Comparison of ENCODE assay signal across 21 cellular contexts in the genomic region with DNA sequence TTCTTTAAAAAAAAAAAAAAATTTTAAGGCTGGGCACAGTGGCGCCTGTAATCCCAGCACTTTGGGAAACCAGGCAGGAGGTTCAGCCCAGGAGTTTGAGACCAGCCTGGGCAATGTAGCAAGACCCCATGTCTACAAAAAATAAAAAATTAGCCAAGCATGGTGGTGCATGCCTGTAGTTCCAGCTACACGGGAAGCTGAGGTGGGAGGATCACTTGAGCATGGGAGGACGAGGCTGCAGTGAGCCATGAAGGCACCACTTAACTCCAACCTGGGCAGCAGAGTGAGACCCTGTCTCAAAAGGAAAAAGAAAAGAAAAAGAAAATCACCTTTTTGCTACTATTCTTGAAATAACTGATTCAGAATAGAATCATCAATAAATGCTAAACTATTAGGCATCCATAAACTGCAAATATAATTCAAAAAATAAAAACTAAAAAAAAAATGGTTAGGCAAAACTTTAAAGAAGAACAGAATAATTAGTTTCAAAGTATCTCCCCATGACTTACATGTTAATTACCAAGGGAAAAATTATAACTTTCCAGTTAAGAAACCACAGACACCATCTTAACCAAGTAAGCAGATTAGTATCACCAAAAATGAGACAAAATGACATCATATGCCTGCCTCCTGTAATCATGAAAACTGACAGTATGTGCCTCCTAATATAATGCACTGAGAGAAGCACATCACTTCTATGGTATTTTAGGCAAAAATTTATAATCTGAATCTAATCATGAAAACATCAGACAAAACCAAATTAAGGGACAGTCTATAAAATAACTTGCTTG.
"Had no signal": no experiment of that assay in that cellular context is flagged by ENCODE, and none has a peak within 500 bp of the region (broad histone marks: within the 10 kb centered on the region; RNA-seq: fewer than 3 reads in every experiment).

No MANE protein-coding gene starts in this region.

- H3K9me3 Mint-ChIP-seq: activated naive CD4-positive, alpha-beta T cell treated with anti-CD3 and anti-CD28 coated beads for 36 hours; brain; central memory CD8-positive, alpha-beta T cell; memory B cell; type B pancreatic cell had no signal

- H3K27me3 Mint-ChIP-seq: brain; central memory CD8-positive, alpha-beta T cell; memory B cell; progenitor cell of endocrine pancreas; type B pancreatic cell had no signal

- H3K4me3 Mint-ChIP-seq: activated naive CD4-positive, alpha-beta T cell treated with anti-CD3 and anti-CD28 coated beads for 36 hours; brain; central memory CD8-positive, alpha-beta T cell; memory B cell; type B pancreatic cell had no signal

- H3K27ac Mint-ChIP-seq: activated naive CD4-positive, alpha-beta T cell treated with anti-CD3 and anti-CD28 coated beads for 36 hours; memory B cell; progenitor cell of endocrine pancreas; type B pancreatic cell had no signal

- H3K27me3 ChIP-seq: left lung, right atrium auricular region had no signal

- H3K4me1 Mint-ChIP-seq: memory B cell had no signal

- ATAC-seq: left lung had no signal

- H3K27ac ChIP-seq: coronary artery, left lung, right atrium auricular region, skin epidermis had no signal

- DNase-seq: activated CD4-positive, alpha-beta T cell treated with anti-CD3 and anti-CD28 coated beads for 4 hours; activated naive CD4-positive, alpha-beta T cell treated with anti-CD3 and anti-CD28 coated beads for 36 hours; amniotic stem cell; effector CD4-positive, alpha-beta T cell; foreskin fibroblast; glutamatergic neuron; hypothalamus; kidney; left lung; stimulated activated CD4-positive, alpha-beta T cell treated with anti-CD3 and anti-CD28 coated beads, Interleukin-15, amount 100 ng/mL, for 24 hours; stimulated activated CD4-positive, alpha-beta T cell treated with anti-CD3 and anti-CD28 coated beads, Interleukin-4, amount 100 ng/mL, for 24 hours; stimulated activated naive CD4-positive, alpha-beta T cell treated with Interleukin-2 at 50 U/mL for 16 hours had no signal

- H3K4me3 ChIP-seq: coronary artery, left lung, right atrium auricular region, SK-N-MC, skin epidermis had no signal
